In genomic region chr2:177633910-177634294, GRCh38 we compare ENCODE assay signal across 12 cellular contexts.
A peak's percentile ranks its signal among the peaks of the same experiment; 100 is the strongest.
DNase-seq lines count a peak whose midpoint lies in the region; ATAC-seq, FAIRE-seq and TF ChIP-seq lines count a peak whose summit lies in the region.
"Had no signal": no experiment of that assay in that cellular context is flagged by ENCODE, and none has a peak within 500 bp of the region (broad histone marks: within the 10 kb centered on the region; RNA-seq: fewer than 3 reads in every experiment).

No MANE protein-coding gene starts in this region.

- H2BK120ac ChIP-seq in H1 (replicated peaks; ENCODE audit: low read depth, low read length) = no peak overlapping the region

- no peak overlapping the region for H2BK12ac ChIP-seq in H1 (ENCODE audit: low read depth, low read length)

- H3K4me1 Mint-ChIP-seq in Calu3 (ENCODE audit: low read depth, unreplicated experiment) = peaks cover 10% of the 10 kb centered on the region

- no peaks in the 10 kb centered on the region for H3K79me1 ChIP-seq in H1 (ENCODE audit: low read depth, low read length)

- H3K14ac ChIP-seq in H1 (ENCODE audit: insufficient read length) = no peak overlapping the region

- DNase-seq in Calu3 = no peak
- no peak for DNase-seq in H1 (ENCODE audit: low read depth in 1 of 2, low spot score in 2 of 2)
- no peak for DNase-seq in posterior cingulate gyrus
- DNase-seq in hepatic stellate cell (ENCODE audit: low spot score) = no peak
- DNase-seq in NCI-H82 treated with DMSO at 0.1 percent for 48 hours (lab: John Stamatoyannopoulos, UW; ENCODE audit: unreplicated experiment) = no peak
- DNase-seq: activated CD8-positive, alpha-beta memory T cell treated with anti-CD3 and anti-CD28 coated beads, Interleukin-2, amount 50 U/mL, for 4 hours; islet precursor cell; NCI-H1092 had no signal

- TF ChIP-seq RAD21 in H1 (IDR thresholded peaks at IDR 0.05 in 1 of 2, conservative IDR thresholded peaks at IDR 0.05 in 1 of 2; ENCODE audit: low read depth in 2 of 2, low read length in 2 of 2) = no peak

- H3K4me1 ChIP-seq in Loucy (ENCODE audit: insufficient read depth, low read length, poor library complexity, severe bottlenecking) = peaks cover 50% of the 10 kb centered on the region
- H3K4me1 ChIP-seq in H1 (replicated peaks in 1 of 4; ENCODE audit: control insufficient read depth in 3 of 4, insufficient read depth in 4 of 4, low read length in 3 of 4) = peaks cover 0 to 7% (median 2%) of the 10 kb centered on the region in 4 experiments; a peak in 2 of 7 replicates
- H3K4me1 ChIP-seq in parathyroid adenoma = no peaks in the 10 kb centered on the region

- H3K27me3 Mint-ChIP-seq in Calu3 (ENCODE audit: unreplicated experiment) = no peaks in the 10 kb centered on the region

- no peaks in the 10 kb centered on the region for H3F3A ChIP-seq in Loucy (ENCODE audit: low read depth)

- no peak for TF ChIP-seq POLR2A in H1 (IDR thresholded peaks at IDR 0.05; ENCODE audit: control extremely low read depth in 1 of 2, low read depth in 2 of 2, low read length in 2 of 2)

- no peaks in the 10 kb centered on the region for H3K23me2 ChIP-seq in H1 (ENCODE audit: low read depth, low read length)

- H3K36me3 ChIP-seq in Loucy (ENCODE audit: insufficient read depth, low read length) (no peaks in the 10 kb centered on the region), H1 (ENCODE audit: control insufficient read depth in 2 of 4, insufficient read depth in 4 of 4, low read length in 3 of 4) (no peaks in the 10 kb centered on the region), parathyroid adenoma (ENCODE audit: control insufficient read depth, insufficient read depth, low read length) (no peaks in the 10 kb centered on the region)

- H2BK20ac ChIP-seq in H1 (ENCODE audit: low read length) = no peak overlapping the region

- no peak overlapping the region for H2BK5ac ChIP-seq in H1 (ENCODE audit: low read depth, low read length)

- H3K27ac ChIP-seq in H1 (ENCODE audit: low read depth, low read length) = no peak overlapping the region
- H3K27ac ChIP-seq in parathyroid adenoma = no peak overlapping the region
- H3K27ac ChIP-seq: SK-N-MC had no signal

- no peak overlapping the region for H4K8ac ChIP-seq in H1 (ENCODE audit: extremely low read depth, insufficient read depth, low read length)

- FAIRE-seq in H1 (lab: Jason Lieb, UNC) = no peak

- BruUV-seq in Calu3 (replicated peaks; lab: Mats Ljungman, UMichigan) = no TSS peak

- no peak for TF ChIP-seq EP300 in H1 (IDR thresholded peaks at IDR 0.05; ENCODE audit: borderline replicate concordance in 1 of 2, low read depth in 2 of 2, low read length in 2 of 2)

- H2AK5ac ChIP-seq in H1 (ENCODE audit: low read depth, low read length) = no peak overlapping the region

- H3K27me3 ChIP-seq in Loucy (ENCODE audit: insufficient read depth, low read length, poor library complexity, severe bottlenecking) = no peaks in the 10 kb centered on the region
- peaks cover 0 to 2% (median 0%) of the 10 kb centered on the region in 4 experiments; a peak in 1 of 7 replicates for H3K27me3 ChIP-seq in H1 (replicated peaks in 1 of 4; ENCODE audit: control insufficient read depth in 3 of 4, extremely low read depth in 1 of 4, insufficient read depth in 3 of 4, low read length in 3 of 4)
- no peaks in the 10 kb centered on the region for H3K27me3 ChIP-seq in parathyroid adenoma (ENCODE audit: control insufficient read depth, insufficient read depth, low read length)

- 88% methylated on average over 1 of the region's 1 CpG; no CpG with 5 or more reads in 1 of the 2 experiments for WGBS in H1 (ENCODE audit: extremely low coverage in 1 of 2, insufficient coverage in 1 of 2, insufficient read length in 1 of 2, insufficient replicate concordance in 2 of 2, low coverage in 1 of 2, low lambda C conversion rate in 2 of 2, missing lambda C conversion rate in 1 of 2), 2 experiments

- H4K91ac ChIP-seq in H1 (replicated peaks; ENCODE audit: insufficient read length, low read length) = no peak overlapping the region

- H3K4me3 ChIP-seq in Loucy (ENCODE audit: low read length, poor library complexity, severe bottlenecking) = peak overlapping the region; percentile 69
- peak overlapping the region; percentile 21 to 54 (median 36); a peak in 6 of 8 replicates for H3K4me3 ChIP-seq in H1 (ENCODE audit: extremely low read depth in 1 of 4, insufficient read depth in 2 of 4, low read depth in 3 of 4, low read length in 4 of 4)
- peak overlapping the region; percentile 13 for H3K4me3 ChIP-seq in parathyroid adenoma (ENCODE audit: low read depth, low read length)
- H3K4me3 ChIP-seq: SK-N-MC had no signal

- H3K9me3 ChIP-seq in Loucy (ENCODE audit: insufficient read depth, low read depth, low read length) (no peaks in the 10 kb centered on the region), H1 (ENCODE audit: insufficient read depth in 2 of 2, low read depth in 1 of 2, low read length in 1 of 2) (no peaks in the 10 kb centered on the region), parathyroid adenoma (ENCODE audit: control insufficient read depth, low read length) (no peaks in the 10 kb centered on the region)

- H3K4me2 ChIP-seq in Loucy (ENCODE audit: low read depth, low read length, poor library complexity, severe bottlenecking) = peak overlapping the region; percentile 73
- H3K4me2 ChIP-seq in H1 (ENCODE audit: insufficient read depth in 1 of 2, low read depth in 2 of 2, low read length in 2 of 2) = peak overlapping the region; percentile 50 to 64
- H3K4me2 ChIP-seq in parathyroid adenoma (ENCODE audit: low read length) = no peak overlapping the region

- POLR2A ChIA-PET in H1 (lab: Charles Lee; ENCODE audit: partially characterized antibody) = interaction anchor here (1.7 kb wide), 1 partner anchor 19 kb away, joined by 4 read pairs; no protein-coding TSS in a partner anchor

- H3K9ac ChIP-seq in Loucy (ENCODE audit: low read depth, low read length, poor library complexity, severe bottlenecking) = peak overlapping the region; percentile 76
- no peak overlapping the region for H3K9ac ChIP-seq in H1 (replicated peaks in 1 of 4; ENCODE audit: extremely low read depth in 1 of 4, low read depth in 3 of 4, low read length in 3 of 4)
- H3K9ac ChIP-seq in parathyroid adenoma = no peak overlapping the region

- intact Hi-C loops in Calu3 (cut with micrococcal nuclease; ENCODE audit: unreplicated experiment) (no loop called here), posterior cingulate gyrus (cut with DNase I) (no loop called here)

- H3K4ac ChIP-seq in H1 (replicated peaks; ENCODE audit: insufficient read length, low read depth, low read length) = no peak overlapping the region

- peak overlapping the region; percentile 76 for H3K4me3 Mint-ChIP-seq in Calu3 (ENCODE audit: low read depth, unreplicated experiment)

- no peak overlapping the region for H4K5ac ChIP-seq in H1 (ENCODE audit: insufficient read length, low read depth, low read length)

- TF ChIP-seq CTCF in Calu3 (IDR thresholded peaks at IDR 0.05; ENCODE audit: unreplicated experiment) = no peak
- no peak for TF ChIP-seq CTCF in Loucy (conservative IDR thresholded peaks at IDR 0.05; ENCODE audit: low read length)
- no peak for TF ChIP-seq CTCF in H1 (IDR thresholded peaks at IDR 0.05; ENCODE audit: control extremely low read depth in 1 of 3, insufficient read depth in 1 of 3, low read depth in 1 of 3, low read length in 3 of 3)
- no peak for TF ChIP-seq CTCF in parathyroid adenoma (IDR thresholded peaks at IDR 0.05)

- peak overlapping the region; percentile 75 for H2AFZ ChIP-seq in Loucy (ENCODE audit: low read length)
- H2AFZ ChIP-seq in H1 (ENCODE audit: low read length) = peak overlapping the region; percentile 76
- peak overlapping the region; percentile 73 for H2AFZ ChIP-seq in parathyroid adenoma

- CTCF ChIA-PET in Calu3 (lab: Charles Lee) (interaction anchor here (0.9 kb wide), 1 partner anchor 18 kb away, joined by 3 read pairs; no protein-coding TSS in a partner anchor), H1 (lab: Charles Lee; ENCODE audit: partially characterized antibody) (interaction anchor here (1.3 to 2.1 kb wide), 2 partner anchors 20 to 22 kb away, joined by 4 read pairs; no protein-coding TSS in a partner anchor)

- H4K20me1 ChIP-seq in Loucy (ENCODE audit: insufficient read depth, low read length, poor library complexity, severe bottlenecking) = no peaks in the 10 kb centered on the region
- no peaks in the 10 kb centered on the region for H4K20me1 ChIP-seq in H1 (replicated peaks in 1 of 2; ENCODE audit: control insufficient read depth in 1 of 2, insufficient read depth in 2 of 2, low read length in 2 of 2)

- ATAC-seq in GM18868 (IDR thresholded peaks at IDR 0.05; ENCODE audit: unreplicated experiment) = no peak

- H3K23ac ChIP-seq in H1 (ENCODE audit: insufficient read length) = no peak overlapping the region

- H3K9me3 Mint-ChIP-seq in Calu3 (ENCODE audit: low read depth, unreplicated experiment) = no peaks in the 10 kb centered on the region

- no peak overlapping the region for H3K56ac ChIP-seq in H1 (replicated peaks; ENCODE audit: insufficient read length, low read depth, low read length)

- H3K9me2 ChIP-seq in Loucy (replicated peaks; ENCODE audit: low read depth, low read length) = no peaks in the 10 kb centered on the region

- no peak overlapping the region for H3K18ac ChIP-seq in H1 (ENCODE audit: extremely low read depth, low read length)

- H2BK15ac ChIP-seq in H1 (ENCODE audit: low read length) = no peak overlapping the region

- no peaks in the 10 kb centered on the region for H3K79me2 ChIP-seq in Loucy (ENCODE audit: insufficient read depth, low read length)
- no peaks in the 10 kb centered on the region for H3K79me2 ChIP-seq in H1 (ENCODE audit: control insufficient read depth in 1 of 2, insufficient read depth in 2 of 2, low read length in 2 of 2)
- H3K79me2 ChIP-seq in parathyroid adenoma = no peaks in the 10 kb centered on the region

- peak overlapping the region; percentile 89 for H3K27ac Mint-ChIP-seq in Calu3 (ENCODE audit: unreplicated experiment)

- H3K36me3 Mint-ChIP-seq in Calu3 (ENCODE audit: insufficient read depth, unreplicated experiment) = peaks cover 7% of the 10 kb centered on the region

TF ChIP-seq in H1, 55 proteins besides CTCF, POLR2A, EP300 and RAD21 (continues in another document):
- TF ChIP-seq SIX5 (IDR thresholded peaks at IDR 0.05; ENCODE audit: low read depth, low read length) = no peak
- TF ChIP-seq MAFK (IDR thresholded peaks at IDR 0.05; ENCODE audit: low read depth, low read length) = no peak
- TF ChIP-seq, protein P1, sequence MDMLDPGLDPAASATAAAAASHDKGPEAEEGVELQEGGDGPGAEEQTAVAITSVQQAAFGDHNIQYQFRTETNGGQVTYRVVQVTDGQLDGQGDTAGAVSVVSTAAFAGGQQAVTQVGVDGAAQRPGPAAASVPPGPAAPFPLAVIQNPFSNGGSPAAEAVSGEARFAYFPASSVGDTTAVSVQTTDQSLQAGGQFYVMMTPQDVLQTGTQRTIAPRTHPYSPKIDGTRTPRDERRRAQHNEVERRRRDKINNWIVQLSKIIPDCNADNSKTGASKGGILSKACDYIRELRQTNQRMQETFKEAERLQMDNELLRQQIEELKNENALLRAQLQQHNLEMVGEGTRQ (IDR thresholded peaks at IDR 0.05; ENCODE audit: low read length) = no peak
- TF ChIP-seq TCF12 (IDR thresholded peaks at IDR 0.05; ENCODE audit: low read depth, low read length) = no peak
- TF ChIP-seq YY1 (IDR thresholded peaks at IDR 0.05; ENCODE audit: low read depth, low read length) = no peak
- TF ChIP-seq SP4 (IDR thresholded peaks at IDR 0.05; ENCODE audit: low read length) = no peak
- TF ChIP-seq HDAC6 (IDR thresholded peaks at IDR 0.05; ENCODE audit: low read depth, low read length) = no peak

Comparison
In these comparisons a context has a peak if more than half of its experiments do, and no peak if none do; other contexts are left out.
1. H3K4me3 ChIP-seq: peak in every context shown above with its lines; median percentile 69 in Loucy; 36 in H1; 13 in parathyroid adenoma.